ENCODE assay signal across 8 cellular contexts in the genomic region with DNA sequence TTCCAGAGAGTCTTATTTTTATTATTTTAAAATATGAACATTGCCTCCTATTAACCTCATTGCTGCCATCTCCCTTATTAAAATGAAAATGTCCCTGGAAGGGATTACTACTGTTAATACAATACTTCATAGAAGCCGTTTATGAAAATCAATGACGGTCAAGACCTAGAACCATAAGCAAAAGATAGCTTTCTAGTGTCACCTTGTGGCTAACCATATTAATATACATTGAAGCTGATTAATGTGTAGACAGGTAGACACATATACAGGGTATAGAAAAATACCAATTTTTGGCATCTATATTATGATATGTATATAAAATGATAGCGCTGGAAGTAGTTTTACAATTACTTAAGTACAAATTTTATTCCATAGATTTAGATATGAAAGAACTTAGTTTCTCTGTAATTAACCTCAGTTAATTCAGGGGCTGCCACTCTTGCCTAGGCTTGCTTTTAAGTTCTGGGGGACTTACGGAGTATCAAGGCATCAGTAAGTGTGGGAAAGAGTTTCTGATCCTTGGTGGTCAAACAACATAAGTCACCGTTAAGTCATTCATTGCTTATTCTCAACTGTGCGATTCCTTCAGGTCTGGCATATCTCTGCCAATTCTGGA. TPM values are rescaled to one million over a fixed set of nuclear protein-coding genes. Genes with fewer than 3 reads are reported as not detected.
DNase-seq lines count a peak whose midpoint lies in the region; ATAC-seq and TF ChIP-seq lines count a peak whose summit lies in the region.

No MANE protein-coding gene starts in this region.

- peaks cover 0 to 2% (median 0%) of the 10 kb centered on the region in 9 donors for H3K9me3 Mint-ChIP-seq in naive thymus-derived CD8-positive, alpha-beta T cell

- intact Hi-C loops in transverse colon (cut with DNase I; ENCODE audit: low total_unique reads) = loop anchor here (5.0 to 10.0 kb wide), 2 partner anchors 136 to 514 kb away; no protein-coding TSS in a partner anchor
- intact Hi-C loops in left ventricle myocardium superior (cut with micrococcal nuclease) = loop anchor here (2.0 to 5.0 kb wide), 3 partner anchors 132 to 514 kb away; no protein-coding TSS in a partner anchor

- H3K27me3 Mint-ChIP-seq in naive thymus-derived CD8-positive, alpha-beta T cell = peaks cover 15 to 37% (median 33%) of the 10 kb centered on the region in 5 donors

- H3K4me3 ChIP-seq in transverse colon = no peak overlapping the region

- POLR2A ChIA-PET in naive thymus-derived CD8-positive, alpha-beta T cell (lab: Charles Lee) = no interaction called here

- no peak for TF ChIP-seq POLR2A in transverse colon (IDR thresholded peaks at IDR 0.05)

- 41 to 55% methylated on average over 4 to 6 of the region's 6 CpGs for WGBS in transverse colon (ENCODE audit: low coverage in 1 of 2), 2 donors

- H3K27me3 ChIP-seq in transverse colon = no peaks in the 10 kb centered on the region

- H3K36me3 ChIP-seq in transverse colon = no peaks in the 10 kb centered on the region

- peak; percentile 52 for DNase-seq in SIG-M5 treated with dmso at 0.1 percent for 504 hours (lab: John Stamatoyannopoulos, UW; ENCODE audit: unreplicated experiment)
- no peak for DNase-seq in SIG-M5 (lab: John Stamatoyannopoulos, UW)
- peak; percentile 54 for DNase-seq in NCI-H460 (ENCODE audit: extremely low read depth, low read depth)
- DNase-seq in dermis microvascular lymphatic vessel endothelial cell (ENCODE audit: low read depth in 2 of 2) = peak; percentile 47 to 71
- DNase-seq in transverse colon = no peak
- no peak for DNase-seq in left ventricle myocardium superior
- no peak for DNase-seq in naive thymus-derived CD8-positive, alpha-beta T cell

- H3K4me3 Mint-ChIP-seq in naive thymus-derived CD8-positive, alpha-beta T cell = no peak overlapping the region

- no peak for ATAC-seq in HG03342 (IDR thresholded peaks at IDR 0.05; ENCODE audit: unreplicated experiment)
- ATAC-seq in left ventricle myocardium superior = no peak
- ATAC-seq in naive thymus-derived CD8-positive, alpha-beta T cell = no peak

- no peaks in the 10 kb centered on the region for H3K9me3 ChIP-seq in transverse colon

- TF ChIP-seq CTCF in transverse colon (IDR thresholded peaks at IDR 0.05) = peak; percentile 27 to 44 (median 34)

- no peak overlapping the region for H3K27ac ChIP-seq in transverse colon

- H3K4me1 ChIP-seq in transverse colon = peaks cover 0 to 16% (median 10%) of the 10 kb centered on the region in 4 donors

- H3K36me3 Mint-ChIP-seq in naive thymus-derived CD8-positive, alpha-beta T cell = peaks cover 0 to 6% (median 0%) of the 10 kb centered on the region in 3 donors

- TF ChIP-seq EP300 in transverse colon (IDR thresholded peaks at IDR 0.05; ENCODE audit: low read depth) = no peak

- peaks cover 10 to 30% (median 27%) of the 10 kb centered on the region in 4 donors for H3K4me1 Mint-ChIP-seq in naive thymus-derived CD8-positive, alpha-beta T cell

- H3K27ac Mint-ChIP-seq in naive thymus-derived CD8-positive, alpha-beta T cell = no peak overlapping the region

- in situ Hi-C loops in transverse colon (cut with MboI; ENCODE audit: low pct_ligation_motif_present in 1 of 4, low pct_unique_long_range_greater_than_20kb in 1 of 4, low sequenced_read_pairs in 3 of 4) = loop anchor here in 3 of 4 donors (25.0 kb wide), 1 partner anchor 524 kb away; the partner anchor contains the start of gene DCP2 (in 3 of the 3)

RNA-seq across cellular contexts. Expression of gene YTHDC2, which starts 2.5 kb away (rescaled TPM):
- total RNA-seq in NCI-H460 (2014; rRNA removed; shearing (Covaris generic)) = 12.0 and 16.5 TPM in 2 replicates
- polyA plus RNA-seq in NCI-H460 (2014; cell fraction: nucleus; rRNA removed) = 17.1 and 34.6 TPM in 2 replicates
- 32.4 and 34.5 TPM in 2 replicates for total RNA-seq in dermis microvascular lymphatic vessel endothelial cell
- total RNA-seq in transverse colon = 10 to 100 TPM; 23.6 to 35.4 (median 27.6) TPM
- 13.4 TPM for total RNA-seq in left ventricle myocardium superior
- total RNA-seq in naive thymus-derived CD8-positive, alpha-beta T cell = 10 to 100 TPM; 44.2 to 48.8 TPM
- polyA plus RNA-seq in naive thymus-derived CD8-positive, alpha-beta T cell = 1 to 10 TPM; 6.1 to 9.9 (median 8.4) TPM

RNA-seq across cellular contexts. Expression of gene MCC, which starts 22.7 kb away (rescaled TPM):
- total RNA-seq in NCI-H460 (2014; rRNA removed; shearing (Covaris generic)) = 17.7 and 19.5 TPM in 2 replicates
- 13.5 and 14.8 TPM in 2 replicates for polyA plus RNA-seq in NCI-H460 (2014; cell fraction: nucleus; rRNA removed)
- total RNA-seq in dermis microvascular lymphatic vessel endothelial cell (10.1 and 19.0 TPM in 2 replicates), transverse colon (10 to 100 TPM in 2 of 4 donors, 1 to 10 TPM in 2; 2.6 to 28.4 (median 16.4) TPM), left ventricle myocardium superior (27.1 TPM)
- total RNA-seq in naive thymus-derived CD8-positive, alpha-beta T cell = 1 to 10 TPM; 1.8 to 2.9 TPM
- polyA plus RNA-seq in naive thymus-derived CD8-positive, alpha-beta T cell = 1 to 10 TPM; 1.2 to 4.6 (median 2.0) TPM

Comparison
In these comparisons a context has a peak if more than half of its experiments do, and no peak if none do; other contexts are left out.
1. DNase-seq: peak in SIG-M5 treated with dmso at 0.1 percent for 504 hours (single experiment), NCI-H460 (single experiment) and dermis microvascular lymphatic vessel endothelial cell (2 of 2); none in SIG-M5 (single experiment), transverse colon (single experiment), left ventricle myocardium superior (single experiment) and naive thymus-derived CD8-positive, alpha-beta T cell (0 of 10).